In the genomic region with DNA sequence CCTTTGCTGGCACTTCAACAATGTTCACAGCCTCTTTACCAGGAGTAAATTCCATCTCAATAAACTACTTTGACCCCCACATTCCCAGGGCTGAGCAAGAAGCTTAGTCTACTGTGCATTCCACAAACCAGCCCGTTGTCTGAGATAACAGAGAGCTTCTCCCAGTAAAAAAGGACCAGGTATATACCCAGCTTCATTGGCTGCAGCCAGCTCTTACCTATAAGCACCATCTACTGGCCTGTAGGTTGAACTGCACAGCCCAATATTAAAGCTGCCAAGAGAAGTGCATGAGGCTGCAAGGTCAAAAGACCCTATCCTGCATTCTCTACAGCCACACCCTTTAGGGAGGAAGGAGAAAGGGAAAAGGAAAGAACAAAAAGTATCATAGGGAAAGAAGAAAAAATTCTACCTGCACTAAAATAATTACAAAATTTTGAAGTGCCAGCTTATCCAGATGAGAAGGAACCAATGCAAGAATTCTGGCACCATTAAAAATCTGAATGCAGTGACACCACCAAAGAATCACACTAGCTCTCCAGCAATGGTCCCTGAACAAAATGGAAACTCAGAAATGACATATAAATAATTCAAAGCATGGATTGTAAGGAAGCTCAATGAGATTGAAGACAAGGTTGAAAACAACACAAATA, we compare ENCODE assay signal across 8 cellular contexts. TPM values are rescaled to one million over a fixed set of nuclear protein-coding genes. Genes with fewer than 3 reads are reported as not detected.
DNase-seq lines count a peak whose midpoint lies in the region; ATAC-seq and TF ChIP-seq lines count a peak whose summit lies in the region.

No MANE protein-coding gene starts in this region.

- H3K9me3 Mint-ChIP-seq in naive thymus-derived CD4-positive, alpha-beta T cell: peaks cover 0 to 7% (median 0%) of the 10 kb centered on the region in 11 donors
- no peaks in the 10 kb centered on the region for H3K9me3 Mint-ChIP-seq in activated T-cell treated with anti-CD3 and anti-CD28 coated beads, Interleukin-2, amount 50 U/mL, for 24 hours

- H3K27ac ChIP-seq in DOHH2 (ENCODE audit: low read depth, low read length) (no peak overlapping the region), colonic mucosa (no peak overlapping the region)
- H3K27ac ChIP-seq in naive thymus-derived CD4-positive, alpha-beta T cell (ENCODE audit: low read depth, low read length): no peak overlapping the region

- H3K27me3 ChIP-seq in DOHH2 (ENCODE audit: control insufficient read depth, low read length): 0 out of 2 replicates have a peak, but pooled peaks cover 3% of the 10 kb centered on the region
- no peaks in the 10 kb centered on the region for H3K27me3 ChIP-seq in colonic mucosa
- no peaks in the 10 kb centered on the region for H3K27me3 ChIP-seq in naive thymus-derived CD4-positive, alpha-beta T cell (ENCODE audit: control insufficient read depth in 2 of 2, insufficient read depth in 2 of 2, low read length in 2 of 2)

- H3K27me3 Mint-ChIP-seq in naive thymus-derived CD4-positive, alpha-beta T cell: peaks cover 0 to 13% (median 2%) of the 10 kb centered on the region in 5 donors
- H3K27me3 Mint-ChIP-seq in activated T-cell treated with anti-CD3 and anti-CD28 coated beads, Interleukin-2, amount 50 U/mL, for 24 hours: no peaks in the 10 kb centered on the region

- POLR2A ChIA-PET in naive thymus-derived CD4-positive, alpha-beta T cell (lab: Charles Lee): interaction anchor here (0.6 kb wide), 1 partner anchor 12 kb away, joined by 3 read pairs; no protein-coding TSS in a partner anchor

- H3K4me1 Mint-ChIP-seq in naive thymus-derived CD4-positive, alpha-beta T cell: no peaks in the 10 kb centered on the region
- no peaks in the 10 kb centered on the region for H3K4me1 Mint-ChIP-seq in activated T-cell treated with anti-CD3 and anti-CD28 coated beads, Interleukin-2, amount 50 U/mL, for 24 hours (ENCODE audit: low read depth)

- TF ChIP-seq CTCF in DOHH2 (IDR thresholded peaks at IDR 0.05; ENCODE audit: low read depth, low read length, poor library complexity, severe bottlenecking) (peak; percentile 76), colonic mucosa (IDR thresholded peaks at IDR 0.05) (peak; percentile 65)

- no peak overlapping the region for H3K4me3 Mint-ChIP-seq in naive thymus-derived CD4-positive, alpha-beta T cell
- H3K4me3 Mint-ChIP-seq in activated T-cell treated with anti-CD3 and anti-CD28 coated beads, Interleukin-2, amount 50 U/mL, for 24 hours: no peak overlapping the region

- H3K36me3 ChIP-seq in DOHH2 (ENCODE audit: control insufficient read depth, low read length): no peaks in the 10 kb centered on the region
- no peaks in the 10 kb centered on the region for H3K36me3 ChIP-seq in colonic mucosa
- no peaks in the 10 kb centered on the region for H3K36me3 ChIP-seq in naive thymus-derived CD4-positive, alpha-beta T cell (ENCODE audit: control insufficient read depth in 2 of 3, insufficient read depth in 3 of 3, low read length in 3 of 3)

- H3K27ac Mint-ChIP-seq in naive thymus-derived CD4-positive, alpha-beta T cell: no peak overlapping the region
- H3K27ac Mint-ChIP-seq in activated T-cell treated with anti-CD3 and anti-CD28 coated beads, Interleukin-2, amount 50 U/mL, for 24 hours: no peak overlapping the region

- H3F3A ChIP-seq in DOHH2 (ENCODE audit: control insufficient read depth, insufficient read depth): no peaks in the 10 kb centered on the region

- H3K4me2 ChIP-seq in DOHH2 (ENCODE audit: low read length): no peak overlapping the region

- no peak overlapping the region for H3K9ac ChIP-seq in colonic mucosa (ENCODE audit: low read depth in 2 of 2, low read length in 2 of 2)

- CTCF ChIA-PET in naive thymus-derived CD4-positive, alpha-beta T cell (lab: Charles Lee): interaction anchor here (0.6 to 1.5 kb wide), 3 partner anchors 9 to 1775 kb away, joined by 3 to 4 read pairs (median 3); no protein-coding TSS in a partner anchor

- DNase-seq in NCI-H446 treated with DMSO at 0.1 percent for 48 hours (lab: John Stamatoyannopoulos, UW) (peak; percentile 40), colonic mucosa (no peak), ureter (ENCODE audit: low spot score) (no peak)
- peak in 1 of 9 donors; percentile 1 for DNase-seq in naive thymus-derived CD4-positive, alpha-beta T cell
- no peak for DNase-seq in activated T-cell treated with anti-CD3 and anti-CD28 coated beads, Interleukin-2, amount 50 U/mL, for 24 hours

- H3K4me3 ChIP-seq in DOHH2 (ENCODE audit: low read length): no peak overlapping the region
- H3K4me3 ChIP-seq in colonic mucosa: no peak overlapping the region
- no peak overlapping the region for H3K4me3 ChIP-seq in naive thymus-derived CD4-positive, alpha-beta T cell (ENCODE audit: low read length)

- no peaks in the 10 kb centered on the region for H3K9me2 ChIP-seq in DOHH2 (replicated peaks; ENCODE audit: control insufficient read depth, low read length)

- H3K4me1 ChIP-seq in DOHH2 (ENCODE audit: control insufficient read depth, low read length) (no peaks in the 10 kb centered on the region), colonic mucosa (no peaks in the 10 kb centered on the region)
- no peaks in the 10 kb centered on the region for H3K4me1 ChIP-seq in naive thymus-derived CD4-positive, alpha-beta T cell (ENCODE audit: control insufficient read depth in 2 of 2, insufficient read depth in 2 of 2, low read length in 2 of 2)

- H3K9me3 ChIP-seq in DOHH2 (ENCODE audit: control insufficient read depth, insufficient read depth, low read length) (no peaks in the 10 kb centered on the region), colonic mucosa (no peaks in the 10 kb centered on the region)
- no peaks in the 10 kb centered on the region for H3K9me3 ChIP-seq in naive thymus-derived CD4-positive, alpha-beta T cell (ENCODE audit: control insufficient read depth in 2 of 3, low read length in 3 of 3)

- H3K79me2 ChIP-seq in DOHH2 (ENCODE audit: control insufficient read depth, low read length): no peaks in the 10 kb centered on the region

- ATAC-seq in GM19395 (IDR thresholded peaks at IDR 0.05; ENCODE audit: unreplicated experiment): peak; percentile 99
- ATAC-seq in HG03175 (IDR thresholded peaks at IDR 0.05; ENCODE audit: unreplicated experiment): peak; percentile 98
- ATAC-seq in naive thymus-derived CD4-positive, alpha-beta T cell: peak; percentile 48

- no peaks in the 10 kb centered on the region for H3K36me3 Mint-ChIP-seq in naive thymus-derived CD4-positive, alpha-beta T cell
- H3K36me3 Mint-ChIP-seq in activated T-cell treated with anti-CD3 and anti-CD28 coated beads, Interleukin-2, amount 50 U/mL, for 24 hours (ENCODE audit: low read depth): no peaks in the 10 kb centered on the region

- intact Hi-C loops in colonic mucosa (cut with DNase I): no loop called here
- intact Hi-C loops in naive thymus-derived CD4-positive, alpha-beta T cell (cut with micrococcal nuclease): no loop called here

- H4K20me1 ChIP-seq in DOHH2 (ENCODE audit: control insufficient read depth, insufficient read depth, low read depth, low read length): no peaks in the 10 kb centered on the region

RNA-seq across cellular contexts. Expression of gene INTU, which starts 45.7 kb away (rescaled TPM):
- total RNA-seq in colonic mucosa: 1 to 10 TPM; 3.0 to 4.8 TPM
- under 1 TPM in 1 of 5 experiments, not detected in 4; 0.22 TPM for total RNA-seq in naive thymus-derived CD4-positive, alpha-beta T cell
- under 1 TPM in 1 of 2 donors, not detected in 1; 0.14 TPM for polyA plus RNA-seq in naive thymus-derived CD4-positive, alpha-beta T cell
- 15.0 TPM for total RNA-seq in ureter

Comparison
In these comparisons a context has a peak if more than half of its experiments do, and no peak if none do; other contexts are left out.
1. ATAC-seq: peak in every context shown above with its lines; median percentile 99 in GM19395; 98 in HG03175; 48 in naive thymus-derived CD4-positive, alpha-beta T cell.